ENCODE assay signal across 1 cellular context in genomic region chr6:26327450-26328264, GRCh38.
TF ChIP-seq lines count a peak whose summit lies in the region.

No MANE protein-coding gene starts in this region.

TF ChIP-seq in HEK293, 187 proteins besides CTCF, POLR2A, EP300 and RAD21 (continued from another document and continues in another):
- TF ChIP-seq, protein P1, sequence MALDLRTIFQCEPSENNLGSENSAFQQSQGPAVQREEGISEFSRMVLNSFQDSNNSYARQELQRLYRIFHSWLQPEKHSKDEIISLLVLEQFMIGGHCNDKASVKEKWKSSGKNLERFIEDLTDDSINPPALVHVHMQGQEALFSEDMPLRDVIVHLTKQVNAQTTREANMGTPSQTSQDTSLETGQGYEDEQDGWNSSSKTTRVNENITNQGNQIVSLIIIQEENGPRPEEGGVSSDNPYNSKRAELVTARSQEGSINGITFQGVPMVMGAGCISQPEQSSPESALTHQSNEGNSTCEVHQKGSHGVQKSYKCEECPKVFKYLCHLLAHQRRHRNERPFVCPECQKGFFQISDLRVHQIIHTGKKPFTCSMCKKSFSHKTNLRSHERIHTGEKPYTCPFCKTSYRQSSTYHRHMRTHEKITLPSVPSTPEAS (tag by site-specific recombination; IDR thresholded peaks at IDR 0.05), result no peak
- TF ChIP-seq ZNF843 (tag by site-specific recombination; IDR thresholded peaks at IDR 0.05) (peak; percentile 39; the same call in 1 of the 2 replicates), ZNF704 (tag by site-specific recombination; IDR thresholded peaks at IDR 0.05) (no peak), ZNF239 (tag by site-specific recombination; IDR thresholded peaks at IDR 0.05) (0 out of 2 replicates have a peak, but pooled peaks have one; percentile 22), REPIN1 (tag by site-specific recombination; IDR thresholded peaks at IDR 0.05; ENCODE audit: low read depth) (no peak), ZNF37A (tag by site-specific recombination; IDR thresholded peaks at IDR 0.05) (no peak), ZNF155 (tag by site-specific recombination; IDR thresholded peaks at IDR 0.05) (no peak), ZNF174 (tag by site-specific recombination; IDR thresholded peaks at IDR 0.05) (no peak), ZNF580 (tag by site-specific recombination; IDR thresholded peaks at IDR 0.05) (peak; percentile 98), FEZF1 (tag by site-specific recombination; IDR thresholded peaks at IDR 0.05) (peak; percentile 56; the same call in 1 of the 2 replicates), ZNF692 (tag by site-specific recombination; IDR thresholded peaks at IDR 0.05) (peak; percentile 37; the same call in 1 of the 2 replicates), ZNF132 (tag by site-specific recombination; IDR thresholded peaks at IDR 0.05; ENCODE audit: borderline replicate concordance) (no peak), ZNF214 (tag by site-specific recombination; IDR thresholded peaks at IDR 0.05; ENCODE audit: borderline replicate concordance) (no peak), SP2 (tag by site-specific recombination; IDR thresholded peaks at IDR 0.05) (no peak), ATF2 (tag by site-specific recombination; IDR thresholded peaks at IDR 0.05; ENCODE audit: low read depth) (peak; percentile 65; the same call in 1 of the 2 replicates), ZNF513 (tag by site-specific recombination; IDR thresholded peaks at IDR 0.05) (peak; percentile 13; the same call in 1 of the 2 replicates), KLF10 (tag by site-specific recombination; IDR thresholded peaks at IDR 0.05) (no peak; the same call in 1 of the 2 replicates), ZNF558 (tag by site-specific recombination; IDR thresholded peaks at IDR 0.05) (peak; percentile 94), ZXDB (tag by site-specific recombination; IDR thresholded peaks at IDR 0.05) (peak; percentile 53), KLF8 (tag by site-specific recombination; IDR thresholded peaks at IDR 0.05) (0 out of 2 replicates have a peak, but pooled peaks have one; percentile 32), ZNF76 (tag by site-specific recombination; IDR thresholded peaks at IDR 0.05; ENCODE audit: borderline replicate concordance, low read depth) (peak; percentile 11; the same call in 1 of the 2 replicates), ZNF138 (tag by site-specific recombination; IDR thresholded peaks at IDR 0.05; ENCODE audit: borderline replicate concordance) (no peak), SCRT1 (tag by site-specific recombination; IDR thresholded peaks at IDR 0.05; ENCODE audit: borderline replicate concordance) (no peak), GLI2 (tag by site-specific recombination; IDR thresholded peaks at IDR 0.05; ENCODE audit: borderline replicate concordance, low read depth) (0 out of 2 replicates have a peak, but pooled peaks have one; percentile 4), KLF9 (tag by site-specific recombination; IDR thresholded peaks at IDR 0.05; ENCODE audit: low read depth) (no peak), ZNF791 (tag by site-specific recombination; IDR thresholded peaks at IDR 0.05) (no peak), ZNF629 (tag by site-specific recombination; IDR thresholded peaks at IDR 0.05) (peak; percentile 92), ZNF416 (tag by site-specific recombination; IDR thresholded peaks at IDR 0.05) (no peak), ZNF266 (tag by site-specific recombination; IDR thresholded peaks at IDR 0.05; ENCODE audit: low read depth) (no peak), ZNF221 (tag by site-specific recombination; IDR thresholded peaks at IDR 0.05; ENCODE audit: borderline replicate concordance) (no peak), ZFP3 (tag by site-specific recombination; IDR thresholded peaks at IDR 0.05; ENCODE audit: low read depth) (no peak; the same call in 1 of the 2 replicates), RBAK (tag by site-specific recombination; IDR thresholded peaks at IDR 0.05) (no peak), ZEB2 (tag by site-specific recombination; IDR thresholded peaks at IDR 0.05) (peak; percentile 86), ZNF596 (tag by site-specific recombination; IDR thresholded peaks at IDR 0.05) (no peak), ZNF202 (tag by site-specific recombination; IDR thresholded peaks at IDR 0.05; ENCODE audit: borderline replicate concordance) (no peak), ZNF626 (tag by site-specific recombination; IDR thresholded peaks at IDR 0.05) (peak; percentile 25; the same call in 1 of the 2 replicates), ZNF114 (tag by site-specific recombination; IDR thresholded peaks at IDR 0.05) (no peak), ZBTB49 (tag by site-specific recombination; IDR thresholded peaks at IDR 0.05; ENCODE audit: low read depth) (no peak), MZF1 (tag by site-specific recombination; IDR thresholded peaks at IDR 0.05; ENCODE audit: borderline replicate concordance) (peak; percentile 97), ZNF2 (tag by site-specific recombination; IDR thresholded peaks at IDR 0.05) (peak; percentile 78; the same call in 1 of the 2 replicates), KLF1 (tag by site-specific recombination; IDR thresholded peaks at IDR 0.05) (0 out of 2 replicates have a peak, but pooled peaks have one; percentile 14), ZNF223 (tag by site-specific recombination; IDR thresholded peaks at IDR 0.05) (no peak)
- TF ChIP-seq, protein P2, sequence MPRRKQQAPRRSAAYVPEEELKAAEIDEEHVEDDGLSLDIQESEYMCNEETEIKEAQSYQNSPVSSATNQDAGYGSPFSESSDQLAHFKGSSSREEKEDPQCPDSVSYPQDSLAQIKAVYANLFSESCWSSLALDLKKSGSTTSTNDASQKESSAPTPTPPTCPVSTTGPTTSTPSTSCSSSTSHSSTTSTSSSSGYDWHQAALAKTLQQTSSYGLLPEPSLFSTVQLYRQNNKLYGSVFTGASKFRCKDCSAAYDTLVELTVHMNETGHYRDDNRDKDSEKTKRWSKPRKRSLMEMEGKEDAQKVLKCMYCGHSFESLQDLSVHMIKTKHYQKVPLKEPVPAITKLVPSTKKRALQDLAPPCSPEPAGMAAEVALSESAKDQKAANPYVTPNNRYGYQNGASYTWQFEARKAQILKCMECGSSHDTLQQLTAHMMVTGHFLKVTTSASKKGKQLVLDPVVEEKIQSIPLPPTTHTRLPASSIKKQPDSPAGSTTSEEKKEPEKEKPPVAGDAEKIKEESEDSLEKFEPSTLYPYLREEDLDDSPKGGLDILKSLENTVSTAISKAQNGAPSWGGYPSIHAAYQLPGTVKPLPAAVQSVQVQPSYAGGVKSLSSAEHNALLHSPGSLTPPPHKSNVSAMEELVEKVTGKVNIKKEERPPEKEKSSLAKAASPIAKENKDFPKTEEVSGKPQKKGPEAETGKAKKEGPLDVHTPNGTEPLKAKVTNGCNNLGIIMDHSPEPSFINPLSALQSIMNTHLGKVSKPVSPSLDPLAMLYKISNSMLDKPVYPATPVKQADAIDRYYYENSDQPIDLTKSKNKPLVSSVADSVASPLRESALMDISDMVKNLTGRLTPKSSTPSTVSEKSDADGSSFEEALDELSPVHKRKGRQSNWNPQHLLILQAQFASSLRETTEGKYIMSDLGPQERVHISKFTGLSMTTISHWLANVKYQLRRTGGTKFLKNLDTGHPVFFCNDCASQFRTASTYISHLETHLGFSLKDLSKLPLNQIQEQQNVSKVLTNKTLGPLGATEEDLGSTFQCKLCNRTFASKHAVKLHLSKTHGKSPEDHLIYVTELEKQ (tag by site-specific recombination; IDR thresholded peaks at IDR 0.05; ENCODE audit: borderline replicate concordance), result peak; percentile 67
- TF ChIP-seq, protein P3, sequence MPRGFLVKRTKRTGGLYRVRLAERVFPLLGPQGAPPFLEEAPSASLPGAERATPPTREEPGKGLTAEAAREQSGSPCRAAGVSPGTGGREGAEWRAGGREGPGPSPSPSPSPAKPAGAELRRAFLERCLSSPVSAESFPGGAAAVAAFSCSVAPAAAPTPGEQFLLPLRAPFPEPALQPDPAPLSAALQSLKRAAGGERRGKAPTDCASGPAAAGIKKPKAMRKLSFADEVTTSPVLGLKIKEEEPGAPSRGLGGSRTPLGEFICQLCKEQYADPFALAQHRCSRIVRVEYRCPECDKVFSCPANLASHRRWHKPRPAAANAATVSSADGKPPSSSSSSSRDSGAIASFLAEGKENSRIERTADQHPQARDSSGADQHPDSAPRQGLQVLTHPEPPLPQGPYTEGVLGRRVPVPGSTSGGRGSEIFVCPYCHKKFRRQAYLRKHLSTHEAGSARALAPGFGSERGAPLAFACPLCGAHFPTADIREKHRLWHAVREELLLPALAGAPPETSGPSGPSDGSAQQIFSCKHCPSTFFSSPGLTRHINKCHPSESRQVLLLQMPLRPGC (tag by site-specific recombination; IDR thresholded peaks at IDR 0.05), result no peak; the same call in 1 of the 2 replicates
- TF ChIP-seq, protein P4, sequence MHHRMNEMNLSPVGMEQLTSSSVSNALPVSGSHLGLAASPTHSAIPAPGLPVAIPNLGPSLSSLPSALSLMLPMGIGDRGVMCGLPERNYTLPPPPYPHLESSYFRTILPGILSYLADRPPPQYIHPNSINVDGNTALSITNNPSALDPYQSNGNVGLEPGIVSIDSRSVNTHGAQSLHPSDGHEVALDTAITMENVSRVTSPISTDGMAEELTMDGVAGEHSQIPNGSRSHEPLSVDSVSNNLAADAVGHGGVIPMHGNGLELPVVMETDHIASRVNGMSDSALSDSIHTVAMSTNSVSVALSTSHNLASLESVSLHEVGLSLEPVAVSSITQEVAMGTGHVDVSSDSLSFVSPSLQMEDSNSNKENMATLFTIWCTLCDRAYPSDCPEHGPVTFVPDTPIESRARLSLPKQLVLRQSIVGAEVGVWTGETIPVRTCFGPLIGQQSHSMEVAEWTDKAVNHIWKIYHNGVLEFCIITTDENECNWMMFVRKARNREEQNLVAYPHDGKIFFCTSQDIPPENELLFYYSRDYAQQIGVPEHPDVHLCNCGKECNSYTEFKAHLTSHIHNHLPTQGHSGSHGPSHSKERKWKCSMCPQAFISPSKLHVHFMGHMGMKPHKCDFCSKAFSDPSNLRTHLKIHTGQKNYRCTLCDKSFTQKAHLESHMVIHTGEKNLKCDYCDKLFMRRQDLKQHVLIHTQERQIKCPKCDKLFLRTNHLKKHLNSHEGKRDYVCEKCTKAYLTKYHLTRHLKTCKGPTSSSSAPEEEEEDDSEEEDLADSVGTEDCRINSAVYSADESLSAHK (tag by site-specific recombination; IDR thresholded peaks at IDR 0.05), result no peak
